In genomic region chr17:2547176-2547575, GRCh38 we compare ENCODE assay signal across 2 cellular contexts.
A peak's percentile ranks its signal among the peaks of the same experiment; 100 is the strongest.
TF ChIP-seq lines count a peak whose summit lies in the region.

No MANE protein-coding gene starts in this region.

TF ChIP-seq in IMR-90, 13 proteins besides CTCF, POLR2A, EP300 and RAD21:
- TF ChIP-seq MAFK (IDR thresholded peaks at IDR 0.05; ENCODE audit: low read depth, low read length): no peak
- no peak for TF ChIP-seq BHLHE40 (IDR thresholded peaks at IDR 0.05; ENCODE audit: low read depth, low read length)
- no peak for TF ChIP-seq RCOR1 (IDR thresholded peaks at IDR 0.05; ENCODE audit: insufficient replicate concordance, low read length)
- TF ChIP-seq SMC3 (IDR thresholded peaks at IDR 0.05; ENCODE audit: low read depth, low read length): no peak
- no peak for TF ChIP-seq MXI1 (IDR thresholded peaks at IDR 0.05; ENCODE audit: borderline replicate concordance, low read depth, low read length)
- TF ChIP-seq NFE2L2 (IDR thresholded peaks at IDR 0.05; ENCODE audit: low read depth, low read length): no peak
- TF ChIP-seq ELK1 (IDR thresholded peaks at IDR 0.05; ENCODE audit: borderline replicate concordance, low read depth, low read length): no peak
- no peak for TF ChIP-seq MAZ (IDR thresholded peaks at IDR 0.05; ENCODE audit: borderline replicate concordance, low read depth, low read length)
- no peak for TF ChIP-seq CHD1 (IDR thresholded peaks at IDR 0.05; ENCODE audit: low read depth, low read length)
- no peak for TF ChIP-seq USF2 (IDR thresholded peaks at IDR 0.05; ENCODE audit: low read depth, low read length)
TF ChIP-seq in IMR-90: peak in this region for 0.

TF ChIP-seq in K562, 482 proteins besides CTCF, POLR2A, EP300 and RAD21:
- TF ChIP-seq KLF13 (tag; IDR thresholded peaks at IDR 0.05; ENCODE audit: borderline replicate concordance, low read depth) (no peak), ZNF395 (CRISPR knock-in tag; IDR thresholded peaks at IDR 0.05) (no peak), NFIC (IDR thresholded peaks at IDR 0.05) (peak; percentile 61)
